14 cellular contexts compared by ENCODE assay signal in genomic region chr3:149604125-149604851, GRCh38. TPM values are rescaled to one million over a fixed set of nuclear protein-coding genes. Genes with fewer than 3 reads are reported as not detected.
DNase-seq lines count a peak whose midpoint lies in the region; ATAC-seq, FAIRE-seq and TF ChIP-seq lines count a peak whose summit lies in the region.
"Had no signal": no experiment of that assay in that cellular context is flagged by ENCODE, and none has a peak within 500 bp of the region (broad histone marks: within the 10 kb centered on the region; RNA-seq: fewer than 3 reads in every experiment).

No MANE protein-coding gene starts in this region.

- H3K36me3 ChIP-seq in SJCRH30 = no peaks in the 10 kb centered on the region
- H3K36me3 ChIP-seq in fibroblast of lung (ENCODE audit: control insufficient read depth, insufficient read depth, low read length) = no peaks in the 10 kb centered on the region
- H3K36me3 ChIP-seq in psoas muscle (ENCODE audit: insufficient read depth in 1 of 2, low read depth in 1 of 2) = no peaks in the 10 kb centered on the region
- no peaks in the 10 kb centered on the region for H3K36me3 ChIP-seq in small intestine (ENCODE audit: control insufficient read depth in 2 of 2, insufficient read depth in 2 of 2, low read length in 2 of 2)
- H3K36me3 ChIP-seq: left lung, prostate gland, upper lobe of right lung had no signal

- H3K9ac ChIP-seq in fibroblast of lung (ENCODE audit: insufficient read depth, low read length) = no peak overlapping the region

- no peak for TF ChIP-seq POLR2A in GM12892 (IDR thresholded peaks at IDR 0.05; ENCODE audit: low read depth, low read length)

- FAIRE-seq in GM12892 (lab: Jason Lieb, UNC) (peak; percentile 42), small intestine (lab: Jason Lieb, UNC) (no peak)

- DNase-seq in GM12892 (ENCODE audit: insufficient read length) = no peak
- peak; percentile 79 to 83 for DNase-seq in SJCRH30
- DNase-seq in fibroblast of lung (ENCODE audit: low read depth in 2 of 2) = peak in 1 of 2 donors; percentile 59
- DNase-seq in psoas muscle = no peak
- no peak for DNase-seq in NAMALWA (ENCODE audit: low spot score)
- DNase-seq in small intestine = no peak
- DNase-seq: activated T-cell treated with anti-CD3 and anti-CD28 coated beads, Interleukin-2, amount 50 U/mL, for 24 hours; COR-L47; left lung; NCI-H2029; upper lobe of right lung had no signal

- peaks cover 34% of the 10 kb centered on the region for H3K79me2 ChIP-seq in fibroblast of lung (ENCODE audit: control insufficient read depth, insufficient read depth, low read length)

- H3K9me3 ChIP-seq in SJCRH30 (replicated peaks) (no peaks in the 10 kb centered on the region), fibroblast of lung (ENCODE audit: control insufficient read depth, insufficient read depth, low read depth, low read length) (no peaks in the 10 kb centered on the region), psoas muscle (no peaks in the 10 kb centered on the region), small intestine (ENCODE audit: control insufficient read depth, low read depth) (no peaks in the 10 kb centered on the region)
- H3K9me3 ChIP-seq: left lung, prostate gland, upper lobe of right lung had no signal

- intact Hi-C loops in psoas muscle (cut with DNase I) = no loop called here

- ATAC-seq in psoas muscle (peak in 3 of 4 donors; percentile 23 to 37 (median 28)), GM19395 (IDR thresholded peaks at IDR 0.05; ENCODE audit: unreplicated experiment) (no peak), GM18907 (IDR thresholded peaks at IDR 0.05; ENCODE audit: unreplicated experiment) (no peak)
- ATAC-seq: left lung, upper lobe of right lung had no signal

- TF ChIP-seq CTCF in fibroblast of lung (conservative IDR thresholded peaks at IDR 0.05 in 1 of 2, IDR thresholded peaks at IDR 0.05 in 1 of 2; ENCODE audit: low read depth in 1 of 2, low read length in 2 of 2) (no peak), psoas muscle (IDR thresholded peaks at IDR 0.05) (no peak)

- H3K4me1 ChIP-seq in SJCRH30 (peaks cover 35% of the 10 kb centered on the region), fibroblast of lung (ENCODE audit: control insufficient read depth, extremely low read depth, insufficient read depth, low read length) (peaks cover 15% of the 10 kb centered on the region), psoas muscle (peaks cover 29% of the 10 kb centered on the region), small intestine (ENCODE audit: control insufficient read depth in 2 of 2, insufficient read depth in 1 of 2, low read depth in 1 of 2, low read length in 1 of 2) (peaks cover 0 to 6% of the 10 kb centered on the region in 2 donors)
- H3K4me1 ChIP-seq: prostate gland had no signal

- no peaks in the 10 kb centered on the region for H3K27me3 ChIP-seq in SJCRH30
- H3K27me3 ChIP-seq in fibroblast of lung (ENCODE audit: control insufficient read depth, insufficient read depth, low read length) = no peaks in the 10 kb centered on the region
- no peaks in the 10 kb centered on the region for H3K27me3 ChIP-seq in psoas muscle (ENCODE audit: insufficient read depth in 3 of 3, low read length in 2 of 3)
- peaks cover 0 to 2% of the 10 kb centered on the region in 2 donors for H3K27me3 ChIP-seq in small intestine (ENCODE audit: control insufficient read depth in 2 of 2, insufficient read depth in 2 of 2, low read length in 2 of 2)
- H3K27me3 ChIP-seq: upper lobe of right lung had no signal

- H3K4me2 ChIP-seq in fibroblast of lung (ENCODE audit: extremely low read depth, insufficient read depth, low read length) = no peak overlapping the region

- 35 to 44% (median 39%) methylated on average over 3 of the region's 3 CpGs for WGBS in psoas muscle, 3 donors
- WGBS in small intestine, 3 donors = 77 to 96% (median 82%) methylated on average over 3 of the region's 3 CpGs

- H3K4me3 ChIP-seq in SJCRH30 (no peak overlapping the region), fibroblast of lung (replicated peaks in 1 of 4; ENCODE audit: control extremely low read depth in 1 of 4, insufficient read depth in 1 of 4, low read depth in 3 of 4, low read length in 4 of 4) (no peak overlapping the region), psoas muscle (no peak overlapping the region), small intestine (ENCODE audit: low read depth in 1 of 2, low read length in 2 of 2) (no peak overlapping the region)
- H3K4me3 ChIP-seq: left lung, prostate gland, upper lobe of right lung had no signal

- H3K27ac ChIP-seq in SJCRH30 (peak overlapping the region; percentile 75), fibroblast of lung (ENCODE audit: insufficient read depth, low read length) (peak overlapping the region; percentile 2), psoas muscle (no peak overlapping the region), small intestine (ENCODE audit: low read depth in 1 of 2, low read length in 1 of 2) (no peak overlapping the region)
- H3K27ac ChIP-seq: left lung, prostate gland, upper lobe of right lung had no signal

- H4K20me1 ChIP-seq in fibroblast of lung (ENCODE audit: control insufficient read depth, extremely low read depth, insufficient read depth, low read length) = no peaks in the 10 kb centered on the region

- H2AFZ ChIP-seq in fibroblast of lung (ENCODE audit: low read length) = no peak overlapping the region

RNA-seq across cellular contexts. Expression of gene WWTR1, which starts 53.5 kb away (rescaled TPM):
- polyA plus RNA-seq in GM12892 (2012; ENCODE audit: missing spikeins) = 1.8 TPM
- total RNA-seq in SJCRH30 (2014; rRNA removed; shearing (Covaris generic)) = 48.0 and 49.1 TPM in 2 replicates
- 13.7 and 14.1 TPM in 2 replicates for total RNA-seq in fibroblast of lung
- polyA plus RNA-seq in fibroblast of lung = 71.5 and 89.4 TPM in 2 replicates
- polyA plus RNA-seq in fibroblast of lung (2012) = 42.5 and 44.5 TPM in 2 replicates
- polyA minus RNA-seq in fibroblast of lung (ENCODE audit: low replicate concordance) = 124 and 139 TPM in 2 replicates
- 10 to 100 TPM; 13.3 to 52.9 (median 30.1) TPM for total RNA-seq in psoas muscle
- polyA plus RNA-seq in psoas muscle = 10 to 100 TPM in 1 of 3 donors, 1 to 10 TPM in 2; 6.7 to 53.5 (median 6.7) TPM
- 10 to 100 TPM in 2 of 3 donors, 1 to 10 TPM in 1; 2.0 to 18.2 (median 11.9) TPM for polyA plus RNA-seq in small intestine

Comparison
In these comparisons a context has a peak if more than half of its experiments do, and no peak if none do; other contexts are left out.
1. DNase-seq: peak in SJCRH30 (2 of 2); none in GM12892 (single experiment), psoas muscle (0 of 2), NAMALWA (single experiment) and small intestine (single experiment).
2. H3K27ac ChIP-seq: peak in SJCRH30 (single experiment) and fibroblast of lung (single experiment); none in psoas muscle (single experiment) and small intestine (0 of 2).
3. ATAC-seq: peak in psoas muscle (3 of 4); none in GM19395 (single experiment) and GM18907 (single experiment).